20 cellular contexts compared by ENCODE assay signal in the genomic region with DNA sequence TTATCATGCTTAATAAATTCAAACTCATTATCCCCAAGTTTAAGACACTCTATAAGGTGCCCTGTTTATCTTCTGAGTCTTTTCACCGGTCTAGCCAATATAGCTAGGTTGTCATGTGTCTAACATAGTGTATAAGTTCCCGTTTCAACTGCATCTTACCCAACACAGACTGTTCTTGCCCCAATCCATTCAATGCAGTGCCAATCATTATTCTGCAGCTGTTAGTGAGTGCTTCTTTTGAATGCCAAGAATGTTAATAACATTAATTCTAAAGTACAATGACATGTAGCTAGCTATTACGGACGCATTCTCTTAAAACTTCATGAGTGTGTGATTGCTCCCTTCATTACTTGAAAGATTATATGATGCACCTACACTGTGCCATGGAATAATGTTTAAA.
DNase-seq lines count a peak whose midpoint lies in the region; ATAC-seq, FAIRE-seq and TF ChIP-seq lines count a peak whose summit lies in the region.
"Had no signal": no experiment of that assay in that cellular context is flagged by ENCODE, and none has a peak within 500 bp of the region (broad histone marks: within the 10 kb centered on the region; RNA-seq: fewer than 3 reads in every experiment).

No MANE protein-coding gene starts in this region.

- peaks cover 0 to 14% of the 10 kb centered on the region in 2 experiments; a peak in 2 of 4 replicates for H3K4me1 ChIP-seq in HCT116 (ENCODE audit: control insufficient read depth in 1 of 2, insufficient read depth in 2 of 2, low read length in 2 of 2)
- H3K4me1 ChIP-seq in astrocyte (ENCODE audit: insufficient read depth, low read length) = peaks cover 4% of the 10 kb centered on the region
- peaks cover 20% of the 10 kb centered on the region for H3K4me1 ChIP-seq in skeletal muscle satellite cell (ENCODE audit: control insufficient read depth, insufficient read depth, low read length)
- no peaks in the 10 kb centered on the region for H3K4me1 ChIP-seq in mucosa of descending colon (ENCODE audit: low read depth)
- H3K4me1 ChIP-seq: SJCRH30 had no signal

- TF ChIP-seq POLR2A in HCT116 (IDR thresholded peaks at IDR 0.05; ENCODE audit: borderline replicate concordance, extremely low read depth, insufficient read depth, insufficient read length) = no peak

- H3K36me3 ChIP-seq in HCT116 (ENCODE audit: control insufficient read depth in 1 of 2, insufficient read depth in 2 of 2, low read length in 2 of 2) = no peaks in the 10 kb centered on the region
- no peaks in the 10 kb centered on the region for H3K36me3 ChIP-seq in astrocyte (ENCODE audit: insufficient read depth, low read length)
- H3K36me3 ChIP-seq in skeletal muscle satellite cell (ENCODE audit: insufficient read depth, low read length) = no peaks in the 10 kb centered on the region
- H3K36me3 ChIP-seq in mucosa of descending colon (ENCODE audit: low read depth) = no peaks in the 10 kb centered on the region
- H3K36me3 ChIP-seq: SJCRH30 had no signal

- no peak overlapping the region for H3K4me3 Mint-ChIP-seq in astrocyte (ENCODE audit: unreplicated experiment)
- H3K4me3 Mint-ChIP-seq: B cell; CD4-positive, alpha-beta T cell had no signal

- H3K27me3 ChIP-seq in HCT116 (ENCODE audit: insufficient read depth, low read length) (no peaks in the 10 kb centered on the region), astrocyte (ENCODE audit: insufficient read depth, low read length) (no peaks in the 10 kb centered on the region), skeletal muscle satellite cell (ENCODE audit: control insufficient read depth, insufficient read depth, low read length) (no peaks in the 10 kb centered on the region)
- H3K27me3 ChIP-seq: SJCRH30 had no signal

- no peak for TF ChIP-seq RAD21 in HCT116 (IDR thresholded peaks at IDR 0.05; ENCODE audit: low read depth)

- RAD21 ChIA-PET in HCT116 (lab: Charles Lee; ENCODE audit: low non-redundant PET in 1 of 2, low total read pairs in 2 of 2, uncharacterized antibody in 2 of 2, unreplicated experiment in 2 of 2) = no interaction called here

- H3K4me1 Mint-ChIP-seq in astrocyte (ENCODE audit: low read depth, unreplicated experiment) = peaks cover 11% of the 10 kb centered on the region
- H3K4me1 Mint-ChIP-seq: B cell had no signal

- H4K20me1 ChIP-seq in HCT116 (ENCODE audit: insufficient read depth) (no peaks in the 10 kb centered on the region), astrocyte (ENCODE audit: insufficient read depth, low read length) (no peaks in the 10 kb centered on the region)

- DNase-seq in HCT116 (ENCODE audit: low read depth, low spot score) (no peak), astrocyte (ENCODE audit: low read depth) (no peak), fibroblast of villous mesenchyme (ENCODE audit: low read depth) (peak; percentile 5), putamen (ENCODE audit: low spot score) (no peak), mucosa of descending colon (no peak), T-helper 2 cell (no peak)
- DNase-seq: CD4-positive, alpha-beta T cell; DND-41; GDM1; MM.1S; NCI-H1105 treated with DMSO at 0.1 percent for 48 hours; NCI-H1930; NCI-H2171 treated with DMSO at 0.1 percent for 48 hours; NCI-H82; SJCRH30 had no signal

- intact Hi-C loops in HCT116 (cut with micrococcal nuclease) = no loop called here
- intact Hi-C loops in mucosa of descending colon (cut with DNase I, micrococcal nuclease) = no loop called here

- H3K9ac ChIP-seq in HCT116 (ENCODE audit: low read length) = no peak overlapping the region
- no peak overlapping the region for H3K9ac ChIP-seq in astrocyte (ENCODE audit: low read length)
- H3K9ac ChIP-seq in skeletal muscle satellite cell (ENCODE audit: low read depth, low read length) = peak overlapping the region; percentile 34
- H3K9ac ChIP-seq: KMS-11 had no signal

- H3K4me2 ChIP-seq in HCT116 (ENCODE audit: low read length) = no peak overlapping the region
- H3K4me2 ChIP-seq in astrocyte (ENCODE audit: low read length) = peak overlapping the region; percentile 63
- H3K4me2 ChIP-seq in skeletal muscle satellite cell (ENCODE audit: low read length) = peak overlapping the region; percentile 48
- H3K4me2 ChIP-seq: KMS-11 had no signal

- H3K27me3 Mint-ChIP-seq in astrocyte (ENCODE audit: low read depth, unreplicated experiment) = no peaks in the 10 kb centered on the region
- H3K27me3 Mint-ChIP-seq: B cell; CD4-positive, alpha-beta T cell had no signal

- POLR2A ChIA-PET in HCT116 (lab: Charles Lee) = no interaction called here

- H3K9me2 ChIP-seq in HCT116 (ENCODE audit: insufficient read depth) = no peaks in the 10 kb centered on the region

- no peak for FAIRE-seq in astrocyte (lab: Jason Lieb, UNC)
- FAIRE-seq: GM12892, GM19239 had no signal

- H3K9me3 ChIP-seq in HCT116 (ENCODE audit: control insufficient read depth in 1 of 2, insufficient read depth in 1 of 2, low read depth in 1 of 2, low read length in 2 of 2) = no peaks in the 10 kb centered on the region
- no peaks in the 10 kb centered on the region for H3K9me3 ChIP-seq in astrocyte (ENCODE audit: insufficient read depth, low read depth, low read length)
- no peaks in the 10 kb centered on the region for H3K9me3 ChIP-seq in skeletal muscle satellite cell (replicated peaks; ENCODE audit: low read length)
- H3K9me3 ChIP-seq in mucosa of descending colon = no peaks in the 10 kb centered on the region
- H3K9me3 ChIP-seq: SJCRH30 had no signal

- no peaks in the 10 kb centered on the region for H3K79me2 ChIP-seq in HCT116 (ENCODE audit: insufficient read depth, low read length)
- H3K79me2 ChIP-seq in astrocyte (ENCODE audit: insufficient read depth, low read length) = no peaks in the 10 kb centered on the region

- TF ChIP-seq CTCF in HCT116 (IDR thresholded peaks at IDR 0.05 in 2 of 3, conservative IDR thresholded peaks at IDR 0.05 in 1 of 3; ENCODE audit: borderline replicate concordance in 1 of 3, insufficient read depth in 1 of 3, low read depth in 2 of 3, low read length in 2 of 3) (no peak), astrocyte (IDR thresholded peaks at IDR 0.05; ENCODE audit: insufficient read depth, low read depth, low read length) (no peak), fibroblast of villous mesenchyme (IDR thresholded peaks at IDR 0.05; ENCODE audit: insufficient read depth, low read depth, low read length) (no peak), mucosa of descending colon (IDR thresholded peaks at IDR 0.05) (no peak)

- no TSS peak for BruUV-seq in HCT116 (replicated peaks; lab: Mats Ljungman, UMichigan)

- CTCF ChIA-PET in HCT116 (lab: Charles Lee) = no interaction called here

- H3K9me3 Mint-ChIP-seq in astrocyte (ENCODE audit: unreplicated experiment) = no peaks in the 10 kb centered on the region
- H3K9me3 Mint-ChIP-seq: CD4-positive, alpha-beta T cell had no signal

- no peaks in the 10 kb centered on the region for H3K36me3 Mint-ChIP-seq in astrocyte (ENCODE audit: low read depth, unreplicated experiment)

- no peak overlapping the region for H3K4me3 ChIP-seq in HCT116 (replicated peaks in 1 of 2; ENCODE audit: low read depth in 1 of 2, low read length in 2 of 2)
- H3K4me3 ChIP-seq in astrocyte (ENCODE audit: insufficient read depth, low read depth, low read length) = no peak overlapping the region
- no peak overlapping the region for H3K4me3 ChIP-seq in fibroblast of villous mesenchyme (ENCODE audit: low read depth, low read length)
- peak overlapping the region; percentile 21 for H3K4me3 ChIP-seq in skeletal muscle satellite cell (ENCODE audit: low read length)
- no peak overlapping the region for H3K4me3 ChIP-seq in mucosa of descending colon
- H3K4me3 ChIP-seq: SJCRH30 had no signal

- H3K27ac Mint-ChIP-seq in astrocyte (ENCODE audit: unreplicated experiment) = peak overlapping the region; percentile 67
- H3K27ac Mint-ChIP-seq: B cell; CD4-positive, alpha-beta T cell had no signal

- no peak for ATAC-seq in HCT116
- no peak for ATAC-seq in mucosa of descending colon

- peak overlapping the region; percentile 85 for H2AFZ ChIP-seq in HCT116 (ENCODE audit: low read depth, low read length, poor library complexity, severe bottlenecking)
- H2AFZ ChIP-seq in astrocyte (ENCODE audit: low read depth, low read length) = no peak overlapping the region

- H3K27ac ChIP-seq in HCT116 (ENCODE audit: low read depth, low read length) (no peak overlapping the region), astrocyte (ENCODE audit: low read depth, low read length) (peak overlapping the region; percentile 62)
- H3K27ac ChIP-seq: KMS-11, SJCRH30 had no signal

TF ChIP-seq in HCT116, 20 proteins besides CTCF, POLR2A, EP300 and RAD21 (continues in another document):
- TF ChIP-seq, protein P1, sequence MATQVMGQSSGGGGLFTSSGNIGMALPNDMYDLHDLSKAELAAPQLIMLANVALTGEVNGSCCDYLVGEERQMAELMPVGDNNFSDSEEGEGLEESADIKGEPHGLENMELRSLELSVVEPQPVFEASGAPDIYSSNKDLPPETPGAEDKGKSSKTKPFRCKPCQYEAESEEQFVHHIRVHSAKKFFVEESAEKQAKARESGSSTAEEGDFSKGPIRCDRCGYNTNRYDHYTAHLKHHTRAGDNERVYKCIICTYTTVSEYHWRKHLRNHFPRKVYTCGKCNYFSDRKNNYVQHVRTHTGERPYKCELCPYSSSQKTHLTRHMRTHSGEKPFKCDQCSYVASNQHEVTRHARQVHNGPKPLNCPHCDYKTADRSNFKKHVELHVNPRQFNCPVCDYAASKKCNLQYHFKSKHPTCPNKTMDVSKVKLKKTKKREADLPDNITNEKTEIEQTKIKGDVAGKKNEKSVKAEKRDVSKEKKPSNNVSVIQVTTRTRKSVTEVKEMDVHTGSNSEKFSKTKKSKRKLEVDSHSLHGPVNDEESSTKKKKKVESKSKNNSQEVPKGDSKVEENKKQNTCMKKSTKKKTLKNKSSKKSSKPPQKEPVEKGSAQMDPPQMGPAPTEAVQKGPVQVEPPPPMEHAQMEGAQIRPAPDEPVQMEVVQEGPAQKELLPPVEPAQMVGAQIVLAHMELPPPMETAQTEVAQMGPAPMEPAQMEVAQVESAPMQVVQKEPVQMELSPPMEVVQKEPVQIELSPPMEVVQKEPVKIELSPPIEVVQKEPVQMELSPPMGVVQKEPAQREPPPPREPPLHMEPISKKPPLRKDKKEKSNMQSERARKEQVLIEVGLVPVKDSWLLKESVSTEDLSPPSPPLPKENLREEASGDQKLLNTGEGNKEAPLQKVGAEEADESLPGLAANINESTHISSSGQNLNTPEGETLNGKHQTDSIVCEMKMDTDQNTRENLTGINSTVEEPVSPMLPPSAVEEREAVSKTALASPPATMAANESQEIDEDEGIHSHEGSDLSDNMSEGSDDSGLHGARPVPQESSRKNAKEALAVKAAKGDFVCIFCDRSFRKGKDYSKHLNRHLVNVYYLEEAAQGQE (IDR thresholded peaks at IDR 0.05; ENCODE audit: low read depth) = no peak
